Comparison of ENCODE assay signal across 16 cellular contexts in the genomic region with DNA sequence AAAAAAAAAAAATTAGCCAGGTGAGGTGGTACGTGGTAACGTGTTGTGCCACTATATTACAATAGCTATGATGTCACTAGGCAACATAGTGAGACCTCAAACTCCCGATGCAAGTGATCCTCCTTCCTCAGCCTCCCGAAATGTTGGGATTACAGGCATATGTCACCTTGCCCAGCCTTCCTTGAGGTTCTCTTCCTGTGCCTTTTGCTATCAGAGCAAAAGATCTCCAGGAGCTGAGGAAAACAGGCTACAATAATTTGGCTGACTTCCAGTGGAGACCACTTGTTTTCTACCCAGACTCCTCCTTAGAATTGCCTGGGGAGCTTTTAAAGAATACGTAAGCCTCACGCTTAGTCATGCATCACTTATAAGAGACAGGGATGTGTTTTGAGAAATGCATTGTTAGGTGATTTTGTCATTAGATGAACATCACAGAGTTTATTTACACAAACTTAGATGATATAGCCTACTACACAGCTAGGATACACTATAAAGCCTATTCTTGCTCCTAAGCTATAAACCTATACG. TPM values are rescaled to one million over a fixed set of nuclear protein-coding genes. Genes with fewer than 3 reads are reported as not detected.
DNase-seq lines count a peak whose midpoint lies in the region; ATAC-seq, FAIRE-seq and TF ChIP-seq lines count a peak whose summit lies in the region.
"Had no signal": no experiment of that assay in that cellular context is flagged by ENCODE, and none has a peak within 500 bp of the region (broad histone marks: within the 10 kb centered on the region; RNA-seq: fewer than 3 reads in every experiment).

No MANE protein-coding gene starts in this region.

- no peak for TF ChIP-seq RAD21 in K562 (CRISPR knock-in tag; conservative IDR thresholded peaks at IDR 0.05 in 1 of 2, IDR thresholded peaks at IDR 0.05 in 1 of 2)

- CTCF ChIA-PET in K562 (lab: Yijun Ruan, JAX; ENCODE audit: low intra/inter-chr PET ratio): no interaction called here
- CTCF ChIA-PET in activated CD4-positive, alpha-beta T cell treated with anti-CD3 and anti-CD28 coated beads for 36 hours (lab: Charles Lee): interaction anchor here (0.7 to 1.5 kb wide), 6 partner anchors 8 to 260 kb away, joined by 3 to 5 read pairs (median 3); no protein-coding TSS in a partner anchor

- no peak overlapping the region for H2AFZ ChIP-seq in K562 (ENCODE audit: low read depth, low read length)
- H2AFZ ChIP-seq: neural progenitor cell had no signal

- no peaks in the 10 kb centered on the region for H3K79me2 ChIP-seq in K562 (ENCODE audit: control insufficient read depth, insufficient read depth, low read length)

- ATAC-seq in K562 (no peak), HG03565 (IDR thresholded peaks at IDR 0.05; ENCODE audit: unreplicated experiment) (no peak)
- ATAC-seq in activated CD4-positive, alpha-beta T cell treated with anti-CD3 and anti-CD28 coated beads for 36 hours: no peak
- ATAC-seq: Right ventricle myocardium inferior had no signal

- BruUV-seq in K562 (replicated peaks; lab: Mats Ljungman, UMichigan): no TSS peak

- H3K27me3 ChIP-seq in K562 (ENCODE audit: control insufficient read depth in 2 of 2, insufficient read depth in 2 of 2, low read length in 2 of 2) (no peaks in the 10 kb centered on the region), colonic mucosa (no peaks in the 10 kb centered on the region)
- H3K27me3 ChIP-seq: neural progenitor cell had no signal

- H3K4me1 ChIP-seq in K562 (replicated peaks in 1 of 2; ENCODE audit: control insufficient read depth in 2 of 2, insufficient read depth in 2 of 2, low read length in 2 of 2): peaks cover 0 to 9% of the 10 kb centered on the region in 2 experiments; a peak in 2 of 5 replicates
- H3K4me1 ChIP-seq in colonic mucosa: peaks cover 8% of the 10 kb centered on the region
- H3K4me1 ChIP-seq: neural progenitor cell had no signal

- intact Hi-C loops in K562 (cut with micrococcal nuclease) (no loop called here), colonic mucosa (cut with DNase I) (loop anchor here (5.0 kb wide), 1 partner anchor 38 kb away; no protein-coding TSS in a partner anchor)
- intact Hi-C loops in activated CD4-positive, alpha-beta T cell treated with anti-CD3 and anti-CD28 coated beads for 36 hours (cut with DNase I, micrococcal nuclease): loop anchor here in 1 of 2 experiments (5.0 to 10.0 kb wide), 2 partner anchors 280 to 338 kb away; no protein-coding TSS in a partner anchor

- H3K4me3 ChIP-seq in K562 (no peak overlapping the region), colonic mucosa (no peak overlapping the region)
- H3K4me3 ChIP-seq: neural progenitor cell had no signal

- TF ChIP-seq POLR2A in K562 (conservative IDR thresholded peaks at IDR 0.05): no peak

- POLR2A ChIA-PET in K562 (lab: Yijun Ruan, JAX): interaction anchor here (0.6 to 0.7 kb wide), 2 partner anchors 264 to 538 kb away, joined by 3 read pairs; no protein-coding TSS in a partner anchor
- POLR2A ChIA-PET in activated CD4-positive, alpha-beta T cell treated with anti-CD3 and anti-CD28 coated beads for 36 hours (lab: Charles Lee): no interaction called here

- H3K9me3 ChIP-seq in K562 (replicated peaks; ENCODE audit: control insufficient read depth, insufficient read depth, low read depth, low read length): no peaks in the 10 kb centered on the region
- H3K9me3 ChIP-seq in colonic mucosa: no peaks in the 10 kb centered on the region

- H3K27ac Mint-ChIP-seq in activated CD4-positive, alpha-beta T cell treated with anti-CD3 and anti-CD28 coated beads for 36 hours: no peak overlapping the region
- H3K27ac Mint-ChIP-seq: activated T-helper 1 cell treated with anti-CD3 and anti-CD28 coated beads, Interleukin-12 subunit alpha, Interleukin-12 subunit beta, Interleukin-2, Interleukin-4 antibody, amounts not matched to agents 30 ng/mL and 10 ng/mL and 1 ng/mL, durations not matched to agents 14 hours and 24 hours and 36 hours; CD4-positive, alpha-beta memory T cell; neural progenitor cell had no signal

- no peak overlapping the region for H3K4me3 Mint-ChIP-seq in activated CD4-positive, alpha-beta T cell treated with anti-CD3 and anti-CD28 coated beads for 36 hours
- H3K4me3 Mint-ChIP-seq: activated T-helper 1 cell treated with anti-CD3 and anti-CD28 coated beads, Interleukin-12 subunit alpha, Interleukin-12 subunit beta, Interleukin-2, Interleukin-4 antibody, amounts not matched to agents 30 ng/mL and 10 ng/mL and 1 ng/mL, durations not matched to agents 14 hours and 24 hours and 36 hours; CD4-positive, alpha-beta memory T cell; neural progenitor cell had no signal

- peak in 2 of 3 experiments; percentile 35 to 96 for DNase-seq in NCI-H1417 (lab: John Stamatoyannopoulos, UW)
- DNase-seq in NCI-H1417 treated with DMSO at 0.1 percent for 48 hours (lab: John Stamatoyannopoulos, UW): no peak
- peak; percentile 33 for DNase-seq in NCI-H226
- DNase-seq in K562 (ENCODE audit: extremely low read depth in 1 of 4, low spot score in 3 of 4): no peak
- peak; percentile 40 for DNase-seq in renal cortical epithelial cell (ENCODE audit: low read depth)
- DNase-seq in colonic mucosa: no peak
- DNase-seq in activated CD4-positive, alpha-beta T cell treated with anti-CD3 and anti-CD28 coated beads for 36 hours: no peak
- DNase-seq: anterior cingulate cortex; CD4-positive, alpha-beta memory T cell; MV-4-11; NCI-H526; stimulated activated naive CD4-positive, alpha-beta T cell had no signal

- no peak for TF ChIP-seq EP300 in K562 (IDR thresholded peaks at IDR 0.05; ENCODE audit: low read length)

- no peaks in the 10 kb centered on the region for H3K27me3 Mint-ChIP-seq in activated CD4-positive, alpha-beta T cell treated with anti-CD3 and anti-CD28 coated beads for 36 hours
- H3K27me3 Mint-ChIP-seq: CD4-positive, alpha-beta memory T cell had no signal

- H4K20me1 ChIP-seq in K562 (replicated peaks; ENCODE audit: control insufficient read depth, insufficient read depth, low read length): no peaks in the 10 kb centered on the region

- peaks cover 20% of the 10 kb centered on the region for H3K4me1 Mint-ChIP-seq in activated CD4-positive, alpha-beta T cell treated with anti-CD3 and anti-CD28 coated beads for 36 hours

- H3K36me3 ChIP-seq in K562 (ENCODE audit: control insufficient read depth, insufficient read depth, low read length) (no peaks in the 10 kb centered on the region), colonic mucosa (no peaks in the 10 kb centered on the region)
- H3K36me3 ChIP-seq: neural progenitor cell had no signal

- in situ Hi-C loops in K562 (cut with MboI): no loop called here

- no peak for FAIRE-seq in K562 (lab: Jason Lieb, UNC)

- H3K9ac ChIP-seq in K562 (ENCODE audit: insufficient read depth in 1 of 2, low read depth in 2 of 2, low read length in 2 of 2) (no peak overlapping the region), colonic mucosa (ENCODE audit: low read depth in 2 of 2, low read length in 2 of 2) (no peak overlapping the region)
- H3K9ac ChIP-seq: neural progenitor cell had no signal

- TF ChIP-seq CTCF in K562 (IDR thresholded peaks at IDR 0.05 in 2 of 3, conservative IDR thresholded peaks at IDR 0.05 in 1 of 3; ENCODE audit: insufficient read depth in 2 of 3, low read depth in 1 of 3, low read length in 3 of 3): no peak
- TF ChIP-seq CTCF in colonic mucosa (IDR thresholded peaks at IDR 0.05): no peak

- H3K9me1 ChIP-seq in K562 (ENCODE audit: control insufficient read depth, insufficient read depth, low read length): no peaks in the 10 kb centered on the region

- H3K27ac ChIP-seq in K562 (ENCODE audit: extremely low read depth, low read depth, low read length): no peak overlapping the region
- H3K27ac ChIP-seq in colonic mucosa: no peak overlapping the region
- H3K27ac ChIP-seq: neural progenitor cell had no signal

- H3K4me2 ChIP-seq in K562 (ENCODE audit: insufficient read depth, low read length): no peak overlapping the region
- H3K4me2 ChIP-seq: neural progenitor cell had no signal

- H3K9me3 Mint-ChIP-seq in activated CD4-positive, alpha-beta T cell treated with anti-CD3 and anti-CD28 coated beads for 36 hours (ENCODE audit: low read depth): no peaks in the 10 kb centered on the region
- H3K9me3 Mint-ChIP-seq: activated T-helper 1 cell treated with anti-CD3 and anti-CD28 coated beads, Interleukin-12 subunit alpha, Interleukin-12 subunit beta, Interleukin-2, Interleukin-4 antibody, amounts not matched to agents 30 ng/mL and 10 ng/mL and 1 ng/mL, durations not matched to agents 14 hours and 24 hours and 36 hours; CD4-positive, alpha-beta memory T cell; neural progenitor cell had no signal

- 68% methylated on average over 5 of the region's 7 CpGs for WGBS in K562 (ENCODE audit: insufficient coverage, low coverage, missing lambda C conversion rate)

- H3K36me3 Mint-ChIP-seq in activated CD4-positive, alpha-beta T cell treated with anti-CD3 and anti-CD28 coated beads for 36 hours (ENCODE audit: low read depth): no peaks in the 10 kb centered on the region
- H3K36me3 Mint-ChIP-seq: CD4-positive, alpha-beta memory T cell; neural progenitor cell had no signal

RNA-seq across cellular contexts. Expression of a gene that starts 34.4 kb away (rescaled TPM):
- 0.56 and 1.9 TPM in 2 replicates for total RNA-seq in K562 (2011; cell fraction: chromatin; rRNA removed; ENCODE audit: low replicate concordance)
- 0.67 and 1.1 TPM in 2 replicates for total RNA-seq in K562 (2011; cell fraction: nucleolus; rRNA removed)
- 0.44 and 1.3 TPM in 2 replicates for total RNA-seq in K562 (2011; cell fraction: nucleoplasm; rRNA removed)
- total RNA-seq in K562 (2014; rRNA removed) (1.9 and 5.2 TPM in 2 replicates), K562 (2014; rRNA removed; fragmentation: Illumina TruSeq; extraction: Trizol) (0.73 and 0.89 TPM in 2 replicates), K562 (2015; rRNA removed; fragmentation: Illumina TruSeq; extraction: Trizol) (1.4 and 1.8 TPM in 2 replicates), K562 (2021) (1.4 and 1.6 TPM in 2 replicates), renal cortical epithelial cell (114 and 178 TPM in 2 replicates), colonic mucosa (1,000 to 10,000 TPM; 1,592 to 1,798 TPM)
- polyA plus RNA-seq in K562 (2011; rRNA removed) (1.4 and 1.5 TPM in 2 replicates), K562 (2014; fragmentation: Illumina TruSeq; extraction: Trizol) (0.76 and 1.1 TPM in 2 replicates), K562 (2014; fragmentation: Nextera tagmentation; extraction: Ambion mirVana) (under 1 TPM; 0.04 to 0.31 TPM), K562 (2014; rRNA removed) (0.99 and 2.7 TPM in 2 replicates)
- 1.2 and 2.0 TPM in 2 replicates for polyA plus RNA-seq in K562 (2011; cell fraction: cytosol; rRNA removed)
- 0.48 and 2.0 TPM in 2 replicates for polyA plus RNA-seq in K562 (2011; cell fraction: nucleus; rRNA removed)
- polyA plus RNA-seq in K562 (2012): 1.8 and 3.4 TPM in 2 replicates
- polyA minus RNA-seq in K562 (2011; rRNA and poly(A)+ RNA removed): 0.36 and 1.3 TPM in 2 replicates
- polyA minus RNA-seq in K562 (2011; cell fraction: cytosol; rRNA and poly(A)+ RNA removed): not detected in 2 replicates
- polyA minus RNA-seq in K562 (2011; cell fraction: nucleus; rRNA and poly(A)+ RNA removed): 0.44 and 0.94 TPM in 2 replicates
- total RNA-seq in activated CD4-positive, alpha-beta T cell treated with anti-CD3 and anti-CD28 coated beads for 36 hours: 1 to 10 TPM; 6.5 to 7.8 TPM

RNA-seq across cellular contexts. Expression of a gene that starts 43.2 kb away (rescaled TPM):
- total RNA-seq in K562 (2011; cell fraction: chromatin; rRNA removed; ENCODE audit: low replicate concordance): 33.0 and 36.2 TPM in 2 replicates
- total RNA-seq in K562 (2011; cell fraction: nucleolus; rRNA removed): 9.7 and 9.9 TPM in 2 replicates
- 21.7 and 46.0 TPM in 2 replicates for total RNA-seq in K562 (2011; cell fraction: nucleoplasm; rRNA removed)
- 30.2 and 32.7 TPM in 2 replicates for total RNA-seq in K562 (2014; rRNA removed)
- total RNA-seq in K562 (2014; rRNA removed; fragmentation: Illumina TruSeq; extraction: Trizol): 39.7 and 40.5 TPM in 2 replicates
- 43.1 and 49.8 TPM in 2 replicates for total RNA-seq in K562 (2015; rRNA removed; fragmentation: Illumina TruSeq; extraction: Trizol)
- 75.8 and 76.5 TPM in 2 replicates for total RNA-seq in K562 (2021)
- 35.9 and 47.3 TPM in 2 replicates for polyA plus RNA-seq in K562 (2011; rRNA removed)
- polyA plus RNA-seq in K562 (2011; cell fraction: cytosol; rRNA removed): 144 and 246 TPM in 2 replicates
- polyA plus RNA-seq in K562 (2011; cell fraction: nucleus; rRNA removed): 37.9 and 69.7 TPM in 2 replicates
- polyA plus RNA-seq in K562 (2012): 43.8 and 70.2 TPM in 2 replicates
- polyA plus RNA-seq in K562 (2014; fragmentation: Illumina TruSeq; extraction: Trizol): 99.4 and 104 TPM in 2 replicates
- 10 to 100 TPM; 54.6 to 96.8 TPM for polyA plus RNA-seq in K562 (2014; fragmentation: Nextera tagmentation; extraction: Ambion mirVana)
- 41.5 and 47.9 TPM in 2 replicates for polyA plus RNA-seq in K562 (2014; rRNA removed)
- polyA minus RNA-seq in K562 (2011; rRNA and poly(A)+ RNA removed): 45.7 and 71.6 TPM in 2 replicates
- 118 and 162 TPM in 2 replicates for polyA minus RNA-seq in K562 (2011; cell fraction: cytosol; rRNA and poly(A)+ RNA removed)
- 11.0 and 13.3 TPM in 2 replicates for polyA minus RNA-seq in K562 (2011; cell fraction: nucleus; rRNA and poly(A)+ RNA removed)
- total RNA-seq in renal cortical epithelial cell: 25.0 and 39.3 TPM in 2 replicates
- 10 to 100 TPM; 79.8 to 83.2 TPM for total RNA-seq in colonic mucosa
- total RNA-seq in activated CD4-positive, alpha-beta T cell treated with anti-CD3 and anti-CD28 coated beads for 36 hours: 100 to 1,000 TPM in 1 of 2 experiments, 10 to 100 TPM in 1; 98.6 to 180 TPM

Comparison
In these comparisons a context has a peak if more than half of its experiments do, and no peak if none do; other contexts are left out.
1. DNase-seq: peak in NCI-H1417 (2 of 3), NCI-H226 (single experiment) and renal cortical epithelial cell (single experiment); none in NCI-H1417 treated with DMSO at 0.1 percent for 48 hours (single experiment), K562 (0 of 4), colonic mucosa (single experiment) and activated CD4-positive, alpha-beta T cell treated with anti-CD3 and anti-CD28 coated beads for 36 hours (single experiment).